ENCODE assay signal across 1 cellular context in the genomic region with DNA sequence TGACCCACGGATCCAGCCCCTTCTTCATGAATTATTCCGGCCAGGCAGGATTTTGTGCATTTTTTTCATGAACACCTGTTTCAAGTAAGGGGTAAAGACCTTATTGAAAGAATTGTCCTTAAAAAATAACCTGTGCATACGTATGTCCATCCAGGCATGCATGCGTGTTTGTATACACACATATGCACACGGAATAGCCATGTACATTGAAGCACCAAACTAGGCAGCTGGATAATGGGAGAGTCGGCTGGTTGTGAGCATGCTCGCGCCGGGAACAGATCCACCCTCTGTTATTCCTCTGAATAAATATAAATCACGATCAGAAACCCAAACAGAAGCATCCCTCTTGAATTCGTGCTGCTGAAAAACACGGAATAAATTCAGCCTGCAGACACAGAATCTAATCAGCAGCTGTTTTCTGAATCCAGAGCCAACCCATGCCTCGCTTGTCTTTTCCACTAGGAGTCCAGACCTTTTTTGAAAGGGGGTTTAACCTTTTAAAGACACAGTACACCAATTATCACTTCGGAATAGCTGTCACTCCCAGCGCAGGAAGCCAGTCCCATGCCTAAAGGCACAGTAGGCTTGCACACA.
TF ChIP-seq lines count a peak whose summit lies in the region.

A gene (minus strand): TSS at position 473 of the 594 bp plus-strand sequence.

TF ChIP-seq in K562, 482 proteins besides CTCF, POLR2A, EP300 and RAD21 (continued from another document):
- TF ChIP-seq, protein P1, sequence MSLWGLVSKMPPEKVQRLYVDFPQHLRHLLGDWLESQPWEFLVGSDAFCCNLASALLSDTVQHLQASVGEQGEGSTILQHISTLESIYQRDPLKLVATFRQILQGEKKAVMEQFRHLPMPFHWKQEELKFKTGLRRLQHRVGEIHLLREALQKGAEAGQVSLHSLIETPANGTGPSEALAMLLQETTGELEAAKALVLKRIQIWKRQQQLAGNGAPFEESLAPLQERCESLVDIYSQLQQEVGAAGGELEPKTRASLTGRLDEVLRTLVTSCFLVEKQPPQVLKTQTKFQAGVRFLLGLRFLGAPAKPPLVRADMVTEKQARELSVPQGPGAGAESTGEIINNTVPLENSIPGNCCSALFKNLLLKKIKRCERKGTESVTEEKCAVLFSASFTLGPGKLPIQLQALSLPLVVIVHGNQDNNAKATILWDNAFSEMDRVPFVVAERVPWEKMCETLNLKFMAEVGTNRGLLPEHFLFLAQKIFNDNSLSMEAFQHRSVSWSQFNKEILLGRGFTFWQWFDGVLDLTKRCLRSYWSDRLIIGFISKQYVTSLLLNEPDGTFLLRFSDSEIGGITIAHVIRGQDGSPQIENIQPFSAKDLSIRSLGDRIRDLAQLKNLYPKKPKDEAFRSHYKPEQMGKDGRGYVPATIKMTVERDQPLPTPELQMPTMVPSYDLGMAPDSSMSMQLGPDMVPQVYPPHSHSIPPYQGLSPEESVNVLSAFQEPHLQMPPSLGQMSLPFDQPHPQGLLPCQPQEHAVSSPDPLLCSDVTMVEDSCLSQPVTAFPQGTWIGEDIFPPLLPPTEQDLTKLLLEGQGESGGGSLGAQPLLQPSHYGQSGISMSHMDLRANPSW (CRISPR knock-in tag; IDR thresholded peaks at IDR 0.05): no peak
- TF ChIP-seq ZNF586 (CRISPR knock-in tag; conservative IDR thresholded peaks at IDR 0.05) (no peak), ARID2 (IDR thresholded peaks at IDR 0.05) (no peak), HOXB6 (CRISPR knock-in tag; IDR thresholded peaks at IDR 0.05; ENCODE audit: borderline replicate concordance) (no peak), TBL1XR1 (IDR thresholded peaks at IDR 0.05; ENCODE audit: low read length in 2 of 2) (no peak), GTF2E2 (tag; IDR thresholded peaks at IDR 0.05) (no peak), KAT8 (IDR thresholded peaks at IDR 0.05; ENCODE audit: low read depth) (no peak), NRF1 (conservative IDR thresholded peaks at IDR 0.05 in 1 of 2, IDR thresholded peaks at IDR 0.05 in 1 of 2) (peak in 1 of 2 experiments; percentile 39; a peak in 2 of 4 replicates), POLR3G (IDR thresholded peaks at IDR 0.05; ENCODE audit: extremely low read depth, insufficient read length, insufficient replicate concordance) (no peak), ZNF785 (CRISPR knock-in tag; IDR thresholded peaks at IDR 0.05) (no peak)
- TF ChIP-seq, protein P2, sequence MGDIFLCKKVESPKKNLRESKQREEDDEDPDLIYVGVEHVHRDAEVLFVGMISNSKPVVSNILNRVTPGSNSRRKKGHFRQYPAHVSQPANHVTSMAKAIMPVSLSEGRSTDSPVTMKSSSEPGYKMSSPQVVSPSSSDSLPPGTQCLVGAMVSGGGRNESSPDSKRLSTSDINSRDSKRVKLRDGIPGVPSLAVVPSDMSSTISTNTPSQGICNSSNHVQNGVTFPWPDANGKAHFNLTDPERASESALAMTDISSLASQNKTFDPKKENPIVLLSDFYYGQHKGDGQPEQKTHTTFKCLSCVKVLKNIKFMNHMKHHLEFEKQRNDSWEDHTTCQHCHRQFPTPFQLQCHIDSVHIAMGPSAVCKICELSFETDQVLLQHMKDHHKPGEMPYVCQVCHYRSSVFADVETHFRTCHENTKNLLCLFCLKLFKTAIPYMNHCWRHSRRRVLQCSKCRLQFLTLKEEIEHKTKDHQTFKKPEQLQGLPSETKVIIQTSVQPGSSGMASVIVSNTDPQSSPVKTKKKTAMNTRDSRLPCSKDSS (IDR thresholded peaks at IDR 0.05; ENCODE audit: low read depth, partially characterized antibody): no peak
- TF ChIP-seq, protein P3, sequence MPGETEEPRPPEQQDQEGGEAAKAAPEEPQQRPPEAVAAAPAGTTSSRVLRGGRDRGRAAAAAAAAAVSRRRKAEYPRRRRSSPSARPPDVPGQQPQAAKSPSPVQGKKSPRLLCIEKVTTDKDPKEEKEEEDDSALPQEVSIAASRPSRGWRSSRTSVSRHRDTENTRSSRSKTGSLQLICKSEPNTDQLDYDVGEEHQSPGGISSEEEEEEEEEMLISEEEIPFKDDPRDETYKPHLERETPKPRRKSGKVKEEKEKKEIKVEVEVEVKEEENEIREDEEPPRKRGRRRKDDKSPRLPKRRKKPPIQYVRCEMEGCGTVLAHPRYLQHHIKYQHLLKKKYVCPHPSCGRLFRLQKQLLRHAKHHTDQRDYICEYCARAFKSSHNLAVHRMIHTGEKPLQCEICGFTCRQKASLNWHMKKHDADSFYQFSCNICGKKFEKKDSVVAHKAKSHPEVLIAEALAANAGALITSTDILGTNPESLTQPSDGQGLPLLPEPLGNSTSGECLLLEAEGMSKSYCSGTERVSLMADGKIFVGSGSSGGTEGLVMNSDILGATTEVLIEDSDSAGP (CRISPR knock-in tag; IDR thresholded peaks at IDR 0.05): peak; percentile 87
- TF ChIP-seq, protein P4, sequence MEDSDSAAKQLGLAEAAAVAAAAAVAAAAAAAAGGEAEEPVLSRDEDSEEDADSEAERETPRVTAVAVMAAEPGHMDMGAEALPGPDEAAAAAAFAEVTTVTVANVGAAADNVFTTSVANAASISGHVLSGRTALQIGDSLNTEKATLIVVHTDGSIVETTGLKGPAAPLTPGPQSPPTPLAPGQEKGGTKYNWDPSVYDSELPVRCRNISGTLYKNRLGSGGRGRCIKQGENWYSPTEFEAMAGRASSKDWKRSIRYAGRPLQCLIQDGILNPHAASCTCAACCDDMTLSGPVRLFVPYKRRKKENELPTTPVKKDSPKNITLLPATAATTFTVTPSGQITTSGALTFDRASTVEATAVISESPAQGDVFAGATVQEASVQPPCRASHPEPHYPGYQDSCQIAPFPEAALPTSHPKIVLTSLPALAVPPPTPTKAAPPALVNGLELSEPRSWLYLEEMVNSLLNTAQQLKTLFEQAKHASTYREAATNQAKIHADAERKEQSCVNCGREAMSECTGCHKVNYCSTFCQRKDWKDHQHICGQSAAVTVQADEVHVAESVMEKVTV (CRISPR knock-in tag; IDR thresholded peaks at IDR 0.05): no peak
- TF ChIP-seq, protein P5, sequence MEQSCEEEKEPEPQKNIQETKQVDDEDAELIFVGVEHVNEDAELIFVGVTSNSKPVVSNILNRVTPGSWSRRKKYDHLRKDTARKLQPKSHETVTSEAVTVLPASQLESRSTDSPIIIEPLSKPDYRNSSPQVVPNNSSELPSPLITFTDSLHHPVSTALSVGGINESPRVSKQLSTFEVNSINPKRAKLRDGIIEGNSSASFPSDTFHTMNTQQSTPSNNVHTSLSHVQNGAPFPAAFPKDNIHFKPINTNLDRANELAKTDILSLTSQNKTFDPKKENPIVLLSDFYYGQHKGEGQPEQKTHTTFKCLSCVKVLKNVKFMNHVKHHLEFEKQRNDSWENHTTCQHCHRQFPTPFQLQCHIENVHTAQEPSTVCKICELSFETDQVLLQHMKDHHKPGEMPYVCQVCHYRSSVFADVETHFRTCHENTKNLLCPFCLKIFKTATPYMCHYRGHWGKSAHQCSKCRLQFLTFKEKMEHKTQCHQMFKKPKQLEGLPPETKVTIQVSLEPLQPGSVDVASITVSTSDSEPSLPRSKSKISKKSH (CRISPR knock-in tag; IDR thresholded peaks at IDR 0.05): no peak
